Comparison of ENCODE assay signal across 8 cellular contexts in genomic region chr12:87953257-87953860, GRCh38.
DNase-seq lines count a peak whose midpoint lies in the region; ATAC-seq and TF ChIP-seq lines count a peak whose summit lies in the region.

No MANE protein-coding gene starts in this region.

- in situ Hi-C loops in astrocyte of the spinal cord (cut with HindIII; ENCODE audit: low sequenced_read_pairs): no loop called here

- no peak overlapping the region for H3K4ac ChIP-seq in mesenchymal stem cell (ENCODE audit: low read depth in 1 of 2, low read length in 2 of 2)

- no peaks in the 10 kb centered on the region for H3K27me3 ChIP-seq in left ventricle myocardium inferior (ENCODE audit: low read depth)
- H3K27me3 ChIP-seq in mesenchymal stem cell (ENCODE audit: control insufficient read depth in 1 of 2, insufficient read depth in 1 of 2, low read length in 2 of 2): no peaks in the 10 kb centered on the region

- no peak overlapping the region for H2BK5ac ChIP-seq in mesenchymal stem cell (ENCODE audit: low read depth, low read length, poor library complexity, severe bottlenecking)

- no CpG with 5 or more reads among the region's 3 CpGs for WGBS in mesenchymal stem cell

- no peak overlapping the region for H3K4me2 ChIP-seq in mesenchymal stem cell (ENCODE audit: low read length, poor library complexity, severe bottlenecking)

- no peak overlapping the region for H3K23ac ChIP-seq in mesenchymal stem cell (ENCODE audit: low read length in 2 of 2)

- H2BK120ac ChIP-seq in mesenchymal stem cell (ENCODE audit: low read depth, low read length): no peak overlapping the region

- ATAC-seq in Right ventricle myocardium superior (ENCODE audit: poor library complexity) (no peak), HG03520 (IDR thresholded peaks at IDR 0.05; ENCODE audit: unreplicated experiment) (no peak)

- no peaks in the 10 kb centered on the region for H3K4me1 ChIP-seq in left ventricle myocardium inferior
- peaks cover 3% of the 10 kb centered on the region for H3K4me1 ChIP-seq in mesenchymal stem cell (ENCODE audit: control insufficient read depth, insufficient read depth, low read depth, low read length)

- H3K27ac ChIP-seq in left ventricle myocardium inferior (replicated peaks): no peak overlapping the region
- H3K27ac ChIP-seq in mesenchymal stem cell (ENCODE audit: low read length, poor library complexity, severe bottlenecking): no peak overlapping the region

- no peak overlapping the region for H2BK12ac ChIP-seq in mesenchymal stem cell (ENCODE audit: low read length in 2 of 2)

- H3K36me3 ChIP-seq in left ventricle myocardium inferior (no peaks in the 10 kb centered on the region), mesenchymal stem cell (ENCODE audit: control insufficient read depth in 1 of 2, insufficient read depth in 2 of 2, low read depth in 1 of 2, low read length in 2 of 2) (no peaks in the 10 kb centered on the region)

- no peak overlapping the region for H4K8ac ChIP-seq in mesenchymal stem cell (ENCODE audit: low read length)

- peak; percentile 45 for TF ChIP-seq CTCF in left ventricle myocardium inferior (IDR thresholded peaks at IDR 0.05; ENCODE audit: borderline replicate concordance)
- TF ChIP-seq CTCF in astrocyte of the spinal cord (IDR thresholded peaks at IDR 0.05; ENCODE audit: low read depth, low read length): peak; percentile 60

- H4K91ac ChIP-seq in mesenchymal stem cell (ENCODE audit: low read length): no peak overlapping the region

- H2AK5ac ChIP-seq in mesenchymal stem cell (ENCODE audit: low read length, severe bottlenecking): no peak overlapping the region

- intact Hi-C loops in left ventricle myocardium inferior (cut with micrococcal nuclease) (no loop called here), Right ventricle myocardium superior (cut with DNase I) (no loop called here)

- no peak overlapping the region for H3K14ac ChIP-seq in mesenchymal stem cell (ENCODE audit: low read length in 2 of 2)

- H3K9ac ChIP-seq in mesenchymal stem cell (ENCODE audit: low read length): no peak overlapping the region

- H2BK15ac ChIP-seq in mesenchymal stem cell (ENCODE audit: low read depth, poor library complexity, severe bottlenecking): no peak overlapping the region

- H3K9me3 ChIP-seq in left ventricle myocardium inferior (replicated peaks): no peaks in the 10 kb centered on the region
- H3K9me3 ChIP-seq in mesenchymal stem cell (ENCODE audit: control insufficient read depth, low read length): no peaks in the 10 kb centered on the region

- H2AFZ ChIP-seq in mesenchymal stem cell (ENCODE audit: low read depth, low read length): no peak overlapping the region

- no peaks in the 10 kb centered on the region for H3K79me1 ChIP-seq in mesenchymal stem cell (replicated peaks; ENCODE audit: low read length, poor library complexity, severe bottlenecking)

- DNase-seq in left ventricle myocardium inferior (no peak), Right ventricle myocardium superior (no peak), NCI-H1694 treated with DMSO at 0.1 percent for 48 hours (lab: John Stamatoyannopoulos, UW) (peak; percentile 68), astrocyte of the spinal cord (ENCODE audit: low read depth, low spot score) (peak; percentile 71), mesenchymal stem cell (peak; percentile 53), NCI-H524 treated with DMSO at 0.1 percent for 48 hours (lab: John Stamatoyannopoulos, UW) (no peak)
- no peak for DNase-seq in activated naive CD4-positive, alpha-beta T cell (lab: John Stamatoyannopoulos, UW)

- H3K18ac ChIP-seq in mesenchymal stem cell (ENCODE audit: low read depth in 1 of 2, low read length in 2 of 2): no peak overlapping the region

- H3K4me3 ChIP-seq in left ventricle myocardium inferior (no peak overlapping the region), astrocyte of the spinal cord (ENCODE audit: low read depth, low read length) (no peak overlapping the region), mesenchymal stem cell (ENCODE audit: insufficient read depth in 1 of 2, low read depth in 1 of 2, low read length in 2 of 2) (no peak overlapping the region)

Comparison
In these comparisons a context has a peak if more than half of its experiments do, and no peak if none do; other contexts are left out.
1. DNase-seq: peak in NCI-H1694 treated with DMSO at 0.1 percent for 48 hours (single experiment), astrocyte of the spinal cord (single experiment) and mesenchymal stem cell (single experiment); none in left ventricle myocardium inferior (single experiment), Right ventricle myocardium superior (single experiment), NCI-H524 treated with DMSO at 0.1 percent for 48 hours (single experiment) and activated naive CD4-positive, alpha-beta T cell (0 of 4).